In genomic region chr7:79612027-79612426, GRCh38 we compare ENCODE assay signal across 15 cellular contexts.
"Had no signal": no experiment of that assay in that cellular context is flagged by ENCODE, and none has a peak within 500 bp of the region (broad histone marks: within the 10 kb centered on the region; RNA-seq: fewer than 3 reads in every experiment).

No MANE protein-coding gene starts in this region.

- ATAC-seq: activated naive CD4-positive, alpha-beta T cell treated with anti-CD3 and anti-CD28 coated beads, Interleukin-2, amount 50 U/mL, for 72 hours; left ventricle myocardium superior; naive thymus-derived CD4-positive, alpha-beta T cell had no signal

- H3K4me1 ChIP-seq: adrenal gland, esophagus squamous epithelium, neural progenitor cell, prostate gland, thyroid gland had no signal

- H3K4me3 ChIP-seq: adrenal gland, esophagus squamous epithelium, mucosa of descending colon, neural progenitor cell, prostate gland, right atrium auricular region, thyroid gland had no signal

- H3K36me3 ChIP-seq: adrenal gland, esophagus squamous epithelium, neural progenitor cell, prostate gland, right atrium auricular region, thyroid gland had no signal

- DNase-seq: activated CD4-positive, alpha-beta T cell treated with anti-CD3 and anti-CD28 coated beads, Interleukin-2, amount 50 U/mL, for 4 hours; activated gamma-delta T cell treated with Interleukin-2 at 50 U/mL for 16 hours; adrenal gland; effector memory CD4-positive, alpha-beta T cell; esophagus squamous epithelium; left ventricle myocardium superior; naive thymus-derived CD4-positive, alpha-beta T cell; stimulated activated CD4-positive, alpha-beta T cell treated with anti-CD3 and anti-CD28 coated beads, Interleukin-2, amount 100 ng/mL, for 24 hours; stimulated activated naive CD4-positive, alpha-beta T cell treated with Interleukin-2 at 50 U/mL for 16 hours; thyroid gland had no signal

- H3K9me3 ChIP-seq: adrenal gland, esophagus squamous epithelium, mucosa of descending colon, prostate gland, right atrium auricular region, thyroid gland had no signal

- H3K27me3 ChIP-seq: adrenal gland, esophagus squamous epithelium, neural progenitor cell, right atrium auricular region, thyroid gland had no signal
